Comparison of ENCODE assay signal across 2 cellular contexts in genomic region chr11:118468968-118469367, GRCh38. TPM values are rescaled to one million over a fixed set of nuclear protein-coding genes. Genes with fewer than 3 reads are reported as not detected.
"Had no signal": no experiment of that assay in that cellular context is flagged by ENCODE, and none has a peak within 500 bp of the region (broad histone marks: within the 10 kb centered on the region; RNA-seq: fewer than 3 reads in every experiment).

No MANE protein-coding gene starts in this region.

RNA-seq across cellular contexts. Expression of gene TTC36, which starts 58.3 kb away (rescaled TPM):
- total RNA-seq: NCI-H460, SJSA1 had no signal
